ENCODE assay signal across 18 cellular contexts in the genomic region with DNA sequence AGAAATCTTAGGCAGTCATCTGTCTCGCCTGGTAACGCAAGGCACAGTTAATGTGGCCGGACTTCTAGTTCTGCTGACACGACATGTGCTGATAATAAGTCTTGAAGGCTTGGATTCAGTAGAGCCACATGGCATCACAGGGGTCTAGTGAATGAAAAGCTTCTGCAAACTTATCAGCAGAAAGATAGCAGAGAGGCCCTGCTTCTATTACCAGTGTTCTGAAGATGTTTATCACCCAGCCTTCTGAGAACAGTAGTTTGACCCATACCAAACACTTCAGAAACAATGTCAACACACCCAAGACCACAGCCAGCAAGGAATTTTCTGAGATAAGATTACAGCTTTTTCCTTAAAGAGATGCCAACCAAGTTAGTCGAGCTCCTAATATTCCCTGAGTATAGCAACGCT.
A peak's percentile ranks its signal among the peaks of the same experiment; 100 is the strongest.
DNase-seq lines count a peak whose midpoint lies in the region; ATAC-seq, FAIRE-seq and TF ChIP-seq lines count a peak whose summit lies in the region.
"Had no signal": no experiment of that assay in that cellular context is flagged by ENCODE, and none has a peak within 500 bp of the region (broad histone marks: within the 10 kb centered on the region; RNA-seq: fewer than 3 reads in every experiment).

No MANE protein-coding gene starts in this region.

- DNase-seq in AG04449 (ENCODE audit: low read depth, low spot score) (peak; percentile 14), IMR-90 (peak; percentile 10), bronchial epithelial cell (ENCODE audit: low read depth) (no peak), mesendoderm (peak; percentile 95), GOT3 (lab: John Stamatoyannopoulos, UW) (no peak), activated T-cell treated with anti-CD3 and anti-CD28 coated beads for 4 hours (no peak)
- DNase-seq in effector CD8-positive, alpha-beta T cell (lab: John Stamatoyannopoulos, UW) = no peak
- no peak for DNase-seq in activated CD4-positive, alpha-beta T cell treated with anti-CD3 and anti-CD28 coated beads, Interleukin-2, amount 10 ng/mL, durations not matched to agents 7 days and 5 days
- DNase-seq: activated CD4-positive, CD25-positive, alpha-beta regulatory T cell; activated CD8-positive, alpha-beta memory T cell treated with anti-CD3 and anti-CD28 coated beads, Interleukin-2, amount 10 ng/mL, durations not matched to agents 7 days and 5 days; activated gamma-delta T cell treated with Interleukin-2 at 50 U/mL for 16 hours; foreskin fibroblast; KG1; occipital lobe; spleen had no signal

- H2AFZ ChIP-seq in IMR-90 (replicated peaks; ENCODE audit: low read length, poor library complexity) = no peak overlapping the region

- no peak overlapping the region for H3K56ac ChIP-seq in IMR-90 (ENCODE audit: extremely low read depth, insufficient read depth, low read length)
- H3K56ac ChIP-seq in mesendoderm (ENCODE audit: low read length) = no peak overlapping the region

- no peak overlapping the region for H3K4me3 ChIP-seq in AG04449 (ENCODE audit: low read depth, low read length)
- no peak overlapping the region for H3K4me3 ChIP-seq in IMR-90 (ENCODE audit: insufficient read depth, low read depth, low read length)
- H3K4me3 ChIP-seq in bronchial epithelial cell (ENCODE audit: low read depth, low read length) = no peak overlapping the region
- no peak overlapping the region for H3K4me3 ChIP-seq in mesendoderm (ENCODE audit: low read length)
- H3K4me3 ChIP-seq: spleen, vagina had no signal

- peak; percentile 50 for FAIRE-seq in bronchial epithelial cell (lab: Jason Lieb, UNC)

- H2BK20ac ChIP-seq in IMR-90 (ENCODE audit: low read depth, low read length) = no peak overlapping the region

- in situ Hi-C loops in IMR-90 (cut with MboI; ENCODE audit: low sequenced_read_pairs) = no loop called here

- no peak for TF ChIP-seq RAD21 in IMR-90 (IDR thresholded peaks at IDR 0.05; ENCODE audit: low read length)

- H3K27me3 ChIP-seq in IMR-90 (ENCODE audit: control insufficient read depth, insufficient read depth, low read length) = peaks cover 9% of the 10 kb centered on the region
- no peaks in the 10 kb centered on the region for H3K27me3 ChIP-seq in bronchial epithelial cell (ENCODE audit: control insufficient read depth, insufficient read depth, low read length)
- H3K27me3 ChIP-seq in mesendoderm (ENCODE audit: insufficient read depth, low read length, poor library complexity) = no peaks in the 10 kb centered on the region
- H3K27me3 ChIP-seq: spleen, vagina had no signal

- 34% methylated on average over 6 of the region's 6 CpGs; no CpG with 5 or more reads in 1 of the 2 experiments for WGBS in IMR-90 (ENCODE audit: extremely low coverage in 2 of 2, insufficient read length in 1 of 2), 2 experiments
- no CpG with 5 or more reads among the region's 6 CpGs for WGBS in mesendoderm (ENCODE audit: extremely low coverage, insufficient coverage, low lambda C conversion rate)

- no peaks in the 10 kb centered on the region for H3K79me2 ChIP-seq in mesendoderm (ENCODE audit: control insufficient read depth, insufficient read depth, low read length)

- H3K27ac ChIP-seq in IMR-90 (ENCODE audit: insufficient read depth, low read length) = no peak overlapping the region
- no peak overlapping the region for H3K27ac ChIP-seq in mesendoderm (ENCODE audit: low read depth, low read length)
- H3K27ac ChIP-seq: spleen, vagina had no signal

- H4K91ac ChIP-seq in IMR-90 (ENCODE audit: insufficient read depth, low read depth, low read length) = no peak overlapping the region

- CTCF ChIA-PET in AG04449 (lab: Yijun Ruan, JAX) = interaction anchor here (1.7 kb wide), 1 partner anchor 10 kb away, joined by 5 read pairs; no protein-coding TSS in a partner anchor
- CTCF ChIA-PET in IMR-90 (lab: Yijun Ruan, JAX) = no interaction called here
- CTCF ChIA-PET in activated CD4-positive, alpha-beta T cell treated with anti-CD3 and anti-CD28 coated beads, Interleukin-2, amount 10 ng/mL, durations not matched to agents 7 days and 5 days (lab: Charles Lee) = interaction anchor here (0.6 to 1.6 kb wide), 2 partner anchors 10 to 19 kb away, joined by 4 to 5 read pairs; no protein-coding TSS in a partner anchor

- H3K4me3 Mint-ChIP-seq in activated CD4-positive, alpha-beta T cell treated with anti-CD3 and anti-CD28 coated beads, Interleukin-2, amount 10 ng/mL, durations not matched to agents 7 days and 5 days = no peak overlapping the region
- H3K4me3 Mint-ChIP-seq: activated CD8-positive, alpha-beta memory T cell treated with anti-CD3 and anti-CD28 coated beads, Interleukin-2, amount 10 ng/mL, durations not matched to agents 7 days and 5 days; memory B cell; stimulated activated naive CD8-positive, alpha-beta T cell treated with anti-CD3 and anti-CD28 coated beads, Interleukin-15, Interleukin-2, amounts not matched to agents 100 ng/mL and 50 ng/mL, for 24 hours had no signal

- no peak overlapping the region for H2BK15ac ChIP-seq in IMR-90 (ENCODE audit: low read depth, low read length)
- H2BK15ac ChIP-seq in mesendoderm (replicated peaks; ENCODE audit: low read depth) = no peak overlapping the region

- ATAC-seq in IMR-90 (ENCODE audit: low read depth) = peak; percentile 44
- ATAC-seq: activated CD8-positive, alpha-beta memory T cell treated with anti-CD3 and anti-CD28 coated beads, Interleukin-2, amount 10 ng/mL, durations not matched to agents 7 days and 5 days had no signal

- no peak overlapping the region for H3K4me2 ChIP-seq in IMR-90 (ENCODE audit: low read depth, low read length)
- H3K4me2 ChIP-seq in mesendoderm (ENCODE audit: low read length) = no peak overlapping the region

- H3K36me3 ChIP-seq in IMR-90 (ENCODE audit: control insufficient read depth, insufficient read depth, low read length) (no peaks in the 10 kb centered on the region), bronchial epithelial cell (ENCODE audit: control insufficient read depth, insufficient read depth, low read length) (no peaks in the 10 kb centered on the region), mesendoderm (ENCODE audit: control insufficient read depth, insufficient read depth, low read length) (no peaks in the 10 kb centered on the region)
- H3K36me3 ChIP-seq: vagina had no signal

- no peak overlapping the region for H2BK120ac ChIP-seq in IMR-90 (ENCODE audit: low read depth, low read length)
- no peak overlapping the region for H2BK120ac ChIP-seq in mesendoderm (ENCODE audit: low read depth, low read length)

- no peaks in the 10 kb centered on the region for H3K36me3 Mint-ChIP-seq in activated CD4-positive, alpha-beta T cell treated with anti-CD3 and anti-CD28 coated beads, Interleukin-2, amount 10 ng/mL, durations not matched to agents 7 days and 5 days (ENCODE audit: low read depth)
- H3K36me3 Mint-ChIP-seq: activated CD8-positive, alpha-beta memory T cell treated with anti-CD3 and anti-CD28 coated beads, Interleukin-2, amount 10 ng/mL, durations not matched to agents 7 days and 5 days; memory B cell had no signal

- H4K5ac ChIP-seq in IMR-90 (ENCODE audit: low read depth, low read length) (no peak overlapping the region), mesendoderm (ENCODE audit: low read length) (no peak overlapping the region)

- dilution Hi-C loops in IMR-90 (cut with HindIII; ENCODE audit: low sequenced_read_pairs, unreplicated experiment) = no loop called here

- H4K8ac ChIP-seq in IMR-90 (ENCODE audit: low read depth in 2 of 2, low read length in 2 of 2) = no peak overlapping the region
- no peak overlapping the region for H4K8ac ChIP-seq in mesendoderm (ENCODE audit: low read depth, low read length)

- no peak overlapping the region for H3K18ac ChIP-seq in IMR-90 (ENCODE audit: low read depth, low read length)
- H3K18ac ChIP-seq in mesendoderm (ENCODE audit: low read length) = no peak overlapping the region

- no peak overlapping the region for H3K14ac ChIP-seq in IMR-90 (replicated peaks; ENCODE audit: low read depth, low read length)

- peaks cover 35% of the 10 kb centered on the region for H3K27me3 Mint-ChIP-seq in activated CD4-positive, alpha-beta T cell treated with anti-CD3 and anti-CD28 coated beads, Interleukin-2, amount 10 ng/mL, durations not matched to agents 7 days and 5 days

- H3K27ac Mint-ChIP-seq in activated CD4-positive, alpha-beta T cell treated with anti-CD3 and anti-CD28 coated beads, Interleukin-2, amount 10 ng/mL, durations not matched to agents 7 days and 5 days = no peak overlapping the region
- H3K27ac Mint-ChIP-seq: activated CD8-positive, alpha-beta memory T cell treated with anti-CD3 and anti-CD28 coated beads, Interleukin-2, amount 10 ng/mL, durations not matched to agents 7 days and 5 days; memory B cell; stimulated activated naive CD8-positive, alpha-beta T cell treated with anti-CD3 and anti-CD28 coated beads, Interleukin-15, Interleukin-2, amounts not matched to agents 100 ng/mL and 50 ng/mL, for 24 hours had no signal

- no peak overlapping the region for H2AK9ac ChIP-seq in IMR-90 (replicated peaks; ENCODE audit: low read depth, low read length, poor library complexity)

- TF ChIP-seq POLR2A in IMR-90 (IDR thresholded peaks at IDR 0.05; ENCODE audit: low read depth, low read length) = no peak

- H2BK5ac ChIP-seq in IMR-90 (ENCODE audit: low read depth, low read length, poor library complexity, severe bottlenecking) = no peak overlapping the region
- H2BK5ac ChIP-seq in mesendoderm (ENCODE audit: low read length) = no peak overlapping the region

- no peaks in the 10 kb centered on the region for H3K9me3 Mint-ChIP-seq in activated CD4-positive, alpha-beta T cell treated with anti-CD3 and anti-CD28 coated beads, Interleukin-2, amount 10 ng/mL, durations not matched to agents 7 days and 5 days
- H3K9me3 Mint-ChIP-seq: stimulated activated naive CD8-positive, alpha-beta T cell treated with anti-CD3 and anti-CD28 coated beads, Interleukin-15, Interleukin-2, amounts not matched to agents 100 ng/mL and 50 ng/mL, for 24 hours had no signal

- H4K20me1 ChIP-seq in IMR-90 (ENCODE audit: insufficient read depth, low read length) = no peaks in the 10 kb centered on the region

- H3K4me1 Mint-ChIP-seq in activated CD4-positive, alpha-beta T cell treated with anti-CD3 and anti-CD28 coated beads, Interleukin-2, amount 10 ng/mL, durations not matched to agents 7 days and 5 days = peaks cover 3% of the 10 kb centered on the region
- H3K4me1 Mint-ChIP-seq: memory B cell had no signal

- TF ChIP-seq CTCF in AG04449 (IDR thresholded peaks at IDR 0.05; ENCODE audit: insufficient read depth, low read length, missing control alignments) (no peak), IMR-90 (conservative IDR thresholded peaks at IDR 0.05; ENCODE audit: low read depth, low read length) (no peak), bronchial epithelial cell (IDR thresholded peaks at IDR 0.05; ENCODE audit: insufficient read depth, low read length, severe bottlenecking) (no peak)

- H3K4me1 ChIP-seq in IMR-90 (ENCODE audit: control insufficient read depth, insufficient read depth, low read length) = no peaks in the 10 kb centered on the region
- H3K4me1 ChIP-seq in mesendoderm (ENCODE audit: control insufficient read depth, low read depth, low read length) = peaks cover 3% of the 10 kb centered on the region
- H3K4me1 ChIP-seq: spleen, vagina had no signal

- H3K9me3 ChIP-seq in IMR-90 (ENCODE audit: control insufficient read depth, insufficient read depth, low read length) = no peaks in the 10 kb centered on the region
- H3K9me3 ChIP-seq: spleen, vagina had no signal

- no peak overlapping the region for H2AK5ac ChIP-seq in IMR-90 (ENCODE audit: low read depth, low read length)
- H2AK5ac ChIP-seq in mesendoderm (ENCODE audit: low read length) = no peak overlapping the region

- H3K9me1 ChIP-seq in IMR-90 (ENCODE audit: insufficient read depth, low read length) = no peaks in the 10 kb centered on the region; the same call in 1 of the 2 replicates

- BruUV-seq in IMR-90 (replicated peaks; lab: Mats Ljungman, UMichigan) = no TSS peak

- H3K9ac ChIP-seq in IMR-90 (ENCODE audit: low read depth, low read length) (no peak overlapping the region), mesendoderm (ENCODE audit: low read length) (no peak overlapping the region)

- intact Hi-C loops in IMR-90 (cut with micrococcal nuclease) = no loop called here

- H3K79me1 ChIP-seq in IMR-90 (ENCODE audit: low read depth in 1 of 2, low read length in 2 of 2) (no peaks in the 10 kb centered on the region), mesendoderm (ENCODE audit: low read length) (no peaks in the 10 kb centered on the region)

- POLR2A ChIA-PET in AG04449 (lab: Yijun Ruan, JAX) = no interaction called here
- POLR2A ChIA-PET in IMR-90 (lab: Charles Lee; ENCODE audit: unreplicated experiment) = no interaction called here
- POLR2A ChIA-PET in activated CD4-positive, alpha-beta T cell treated with anti-CD3 and anti-CD28 coated beads, Interleukin-2, amount 10 ng/mL, durations not matched to agents 7 days and 5 days (lab: Charles Lee) = no interaction called here

- H3K23ac ChIP-seq in IMR-90 (ENCODE audit: low read depth, low read length) (no peak overlapping the region), mesendoderm (ENCODE audit: low read length) (no peak overlapping the region)

- H3K4ac ChIP-seq in IMR-90 (ENCODE audit: low read depth, low read length) (no peak overlapping the region), mesendoderm (ENCODE audit: low read depth, low read length) (no peak overlapping the region)

Comparison
In these comparisons a context has a peak if more than half of its experiments do, and no peak if none do; other contexts are left out.
1. DNase-seq: peak in AG04449 (single experiment), IMR-90 (single experiment) and mesendoderm (single experiment); none in bronchial epithelial cell (single experiment), effector CD8-positive, alpha-beta T cell (single experiment), GOT3 (single experiment), activated T-cell treated with anti-CD3 and anti-CD28 coated beads for 4 hours (single experiment) and activated CD4-positive, alpha-beta T cell treated with anti-CD3 and anti-CD28 coated beads, Interleukin-2, amount 10 ng/mL, durations not matched to agents 7 days and 5 days (single experiment).